Comparison of ENCODE assay signal across 8 cellular contexts in the genomic region with DNA sequence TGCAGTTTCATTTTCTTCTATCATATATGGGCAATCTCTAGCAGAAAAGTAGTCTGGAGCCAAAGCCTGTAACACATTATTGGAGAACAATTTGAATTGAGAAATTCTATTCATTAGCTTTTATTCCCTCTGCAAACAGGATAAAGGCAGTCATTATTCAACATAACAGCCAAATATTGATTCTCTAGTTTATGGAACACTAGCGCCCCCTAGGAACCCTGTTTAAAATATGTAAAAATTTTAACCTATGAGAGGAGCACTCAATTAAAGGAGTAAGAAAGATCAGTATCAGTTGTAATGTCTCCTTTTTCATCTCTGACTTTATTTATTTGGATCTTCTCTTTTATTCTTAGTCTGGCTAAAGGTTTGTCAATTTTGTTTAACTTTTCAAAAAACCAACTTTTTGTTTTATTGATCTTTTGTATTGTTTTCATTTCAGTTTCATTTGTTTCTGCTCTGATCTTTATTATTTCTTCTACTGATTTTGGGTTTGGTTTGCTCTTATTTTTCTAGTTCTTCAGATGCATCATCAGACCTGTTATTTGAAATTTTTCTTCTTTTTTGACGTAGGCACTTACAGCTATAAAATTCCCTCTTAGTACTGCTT. TPM values are rescaled to one million over a fixed set of nuclear protein-coding genes. Genes with fewer than 3 reads are reported as not detected.
A peak's percentile ranks its signal among the peaks of the same experiment; 100 is the strongest.
DNase-seq lines count a peak whose midpoint lies in the region; ATAC-seq and TF ChIP-seq lines count a peak whose summit lies in the region.

No MANE protein-coding gene starts in this region.

- no peak for ATAC-seq in activated T-cell treated with anti-CD3 and anti-CD28 coated beads, Interleukin-2, amount 50 U/mL, for 72 hours (replicated peaks in 1 of 2)
- no peak for ATAC-seq in HG03039 (IDR thresholded peaks at IDR 0.05; ENCODE audit: unreplicated experiment)

- in situ Hi-C loops in brain microvascular endothelial cell (cut with HindIII; ENCODE audit: low pct_ligation_motif_present, low sequenced_read_pairs), result no loop called here

- no peak overlapping the region for H3K27ac ChIP-seq in brain microvascular endothelial cell

- no peaks in the 10 kb centered on the region for H3K27me3 Mint-ChIP-seq in activated T-cell treated with anti-CD3 and anti-CD28 coated beads, Interleukin-2, amount 50 U/mL, for 72 hours (ENCODE audit: low read depth)
- H3K27me3 Mint-ChIP-seq in activated T-cell treated with anti-CD3 and anti-CD28 coated beads, Interleukin-2, amount 50 U/mL, for 24 hours, result no peaks in the 10 kb centered on the region

- TF ChIP-seq CTCF in brain microvascular endothelial cell (IDR thresholded peaks at IDR 0.05; ENCODE audit: low read depth, low read length, missing control alignments), result peak; percentile 37

- H3K4me1 Mint-ChIP-seq in activated T-cell treated with anti-CD3 and anti-CD28 coated beads, Interleukin-2, amount 50 U/mL, for 72 hours (ENCODE audit: low read depth), result peaks cover 10% of the 10 kb centered on the region
- peaks cover 10% of the 10 kb centered on the region for H3K4me1 Mint-ChIP-seq in activated T-cell treated with anti-CD3 and anti-CD28 coated beads, Interleukin-2, amount 50 U/mL, for 24 hours (ENCODE audit: low read depth)

- peak; percentile 7 to 23 for DNase-seq in activated T-cell treated with anti-CD3 and anti-CD28 coated beads, Interleukin-2, amount 50 U/mL, for 72 hours
- DNase-seq in activated T-cell treated with anti-CD3 and anti-CD28 coated beads, Interleukin-2, amount 50 U/mL, for 24 hours, result no peak
- DNase-seq in NCI-H1694 (lab: John Stamatoyannopoulos, UW) (peak; percentile 29), brain microvascular endothelial cell (peak; percentile 40), medulla oblongata (ENCODE audit: extremely low spot score) (peak; percentile 30), MG63 (no peak), DMS79 (lab: John Stamatoyannopoulos, UW) (no peak)

- H3K9me3 Mint-ChIP-seq in activated T-cell treated with anti-CD3 and anti-CD28 coated beads, Interleukin-2, amount 50 U/mL, for 72 hours, result peaks cover 1 to 12% of the 10 kb centered on the region in 2 donors
- peaks cover 6% of the 10 kb centered on the region for H3K9me3 Mint-ChIP-seq in activated T-cell treated with anti-CD3 and anti-CD28 coated beads, Interleukin-2, amount 50 U/mL, for 24 hours

- no peak overlapping the region for H3K4me3 Mint-ChIP-seq in activated T-cell treated with anti-CD3 and anti-CD28 coated beads, Interleukin-2, amount 50 U/mL, for 72 hours
- no peak overlapping the region for H3K4me3 Mint-ChIP-seq in activated T-cell treated with anti-CD3 and anti-CD28 coated beads, Interleukin-2, amount 50 U/mL, for 24 hours

- peak overlapping the region; percentile 39 for H3K27ac Mint-ChIP-seq in activated T-cell treated with anti-CD3 and anti-CD28 coated beads, Interleukin-2, amount 50 U/mL, for 72 hours
- no peak overlapping the region for H3K27ac Mint-ChIP-seq in activated T-cell treated with anti-CD3 and anti-CD28 coated beads, Interleukin-2, amount 50 U/mL, for 24 hours

- H3K27me3 ChIP-seq in brain microvascular endothelial cell (replicated peaks), result no peaks in the 10 kb centered on the region
- no peaks in the 10 kb centered on the region; the same call in 1 of the 2 replicates for H3K27me3 ChIP-seq in MG63

- H3K36me3 Mint-ChIP-seq in activated T-cell treated with anti-CD3 and anti-CD28 coated beads, Interleukin-2, amount 50 U/mL, for 72 hours (ENCODE audit: insufficient read depth in 2 of 2), result peaks cover 2 to 8% of the 10 kb centered on the region in 2 donors
- peaks cover 3% of the 10 kb centered on the region for H3K36me3 Mint-ChIP-seq in activated T-cell treated with anti-CD3 and anti-CD28 coated beads, Interleukin-2, amount 50 U/mL, for 24 hours (ENCODE audit: low read depth)

- H3K9me3 ChIP-seq in MG63, result no peaks in the 10 kb centered on the region

- no peak overlapping the region for H3K4me3 ChIP-seq in brain microvascular endothelial cell (ENCODE audit: low read depth, low read length)
- no peak overlapping the region for H3K4me3 ChIP-seq in MG63

- H3K36me3 ChIP-seq in brain microvascular endothelial cell (replicated peaks), result no peaks in the 10 kb centered on the region
- H3K36me3 ChIP-seq in MG63, result no peaks in the 10 kb centered on the region

RNA-seq across cellular contexts. Expression of gene LMNTD1, which starts 4.8 kb away (rescaled TPM):
- total RNA-seq in activated T-cell treated with anti-CD3 and anti-CD28 coated beads, Interleukin-2, amount 50 U/mL, for 72 hours, result not detected
- total RNA-seq in MG63 (2014; rRNA removed; shearing (Covaris generic); ENCODE audit: low replicate concordance), result not detected in 2 replicates

Comparison
In these comparisons a context has a peak if more than half of its experiments do, and no peak if none do; other contexts are left out.
1. DNase-seq: peak in activated T-cell treated with anti-CD3 and anti-CD28 coated beads, Interleukin-2, amount 50 U/mL, for 72 hours (2 of 2), NCI-H1694 (single experiment), brain microvascular endothelial cell (single experiment) and medulla oblongata (single experiment); none in activated T-cell treated with anti-CD3 and anti-CD28 coated beads, Interleukin-2, amount 50 U/mL, for 24 hours (single experiment), MG63 (single experiment) and DMS79 (single experiment).